ENCODE assay signal across 16 cellular contexts in the genomic region with DNA sequence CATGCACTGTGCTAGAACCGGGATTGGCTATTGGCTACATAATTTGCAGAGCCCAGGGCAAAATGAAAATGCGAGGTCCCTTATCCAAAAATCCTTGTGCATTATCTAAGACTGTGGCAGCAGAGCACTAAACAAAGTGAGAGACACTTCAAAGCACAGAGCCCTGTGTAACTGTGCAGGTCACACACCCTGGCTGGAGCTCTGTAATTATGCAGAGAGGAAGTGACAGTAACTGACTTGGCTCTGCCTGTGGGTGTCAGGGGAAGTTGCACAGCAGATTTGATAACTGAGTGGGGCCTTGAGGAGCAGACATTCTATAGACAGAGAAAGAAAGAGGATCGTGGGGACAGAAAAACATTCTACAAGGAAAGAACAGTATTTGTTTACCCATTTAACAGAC.
DNase-seq lines count a peak whose midpoint lies in the region; ATAC-seq, FAIRE-seq and TF ChIP-seq lines count a peak whose summit lies in the region.
"Had no signal": no experiment of that assay in that cellular context is flagged by ENCODE, and none has a peak within 500 bp of the region (broad histone marks: within the 10 kb centered on the region; RNA-seq: fewer than 3 reads in every experiment).

No MANE protein-coding gene starts in this region.

- DNase-seq in GF-D8 (lab: John Stamatoyannopoulos, UW) (peak; percentile 38), SKM-1 (lab: John Stamatoyannopoulos, UW; ENCODE audit: unreplicated experiment) (peak; percentile 17), frontal cortex (ENCODE audit: low spot score in 2 of 2) (no peak), kidney (no peak)
- DNase-seq in activated naive CD4-positive, alpha-beta T cell treated with anti-CD3 and anti-CD28 coated beads, Interleukin-2, amount 10 ng/mL, durations not matched to agents 7 days and 5 days, result peak; percentile 47
- DNase-seq: activated gamma-delta T cell treated with Interleukin-2 at 50 U/mL for 16 hours, dermis blood vessel endothelial cell, DMS53, NCI-H1417, NCI-H2171 treated with DMSO at 0.1 percent for 48 hours, thyroid gland had no signal

- no peaks in the 10 kb centered on the region; a peak in 1 of 22 replicates for H3K9me3 ChIP-seq in BLaER1 treated with 17β-estradiol and CSF1 and Interleukin-3, amounts not matched to agents 10 nM and 100 nM (replicated peaks in 1 of 11)
- no peaks in the 10 kb centered on the region for H3K9me3 ChIP-seq in kidney (ENCODE audit: control insufficient read depth in 1 of 2, low read length in 2 of 2)
- H3K9me3 ChIP-seq: gastroesophageal sphincter, thyroid gland had no signal

- peaks cover 2% of the 10 kb centered on the region for H3K9me3 Mint-ChIP-seq in activated naive CD4-positive, alpha-beta T cell treated with anti-CD3 and anti-CD28 coated beads, Interleukin-2, amount 10 ng/mL, durations not matched to agents 7 days and 5 days

- H3K36me3 Mint-ChIP-seq in activated naive CD4-positive, alpha-beta T cell treated with anti-CD3 and anti-CD28 coated beads, Interleukin-2, amount 10 ng/mL, durations not matched to agents 7 days and 5 days, result peaks cover 2% of the 10 kb centered on the region

- no peak for TF ChIP-seq CTCF in kidney (IDR thresholded peaks at IDR 0.05; ENCODE audit: borderline replicate concordance, extremely low read depth, insufficient read depth)

- peak overlapping the region in 10 of 11 experiments; percentile 1 to 49 (median 28); a peak in 16 of 22 replicates for H3K4me2 ChIP-seq in BLaER1 treated with 17β-estradiol and CSF1 and Interleukin-3, amounts not matched to agents 10 nM and 100 nM

- peaks cover 5 to 17% (median 9%) of the 10 kb centered on the region in 10 experiments; a peak in 16 of 20 replicates for H3K4me1 ChIP-seq in BLaER1 treated with 17β-estradiol and CSF1 and Interleukin-3, amounts not matched to agents 10 nM and 100 nM
- no peaks in the 10 kb centered on the region for H3K4me1 ChIP-seq in kidney (ENCODE audit: control insufficient read depth in 1 of 2, insufficient read depth in 1 of 2, low read depth in 1 of 2, low read length in 2 of 2)
- H3K4me1 ChIP-seq: gastroesophageal sphincter, thyroid gland had no signal

- peak overlapping the region; percentile 90 for H3K27ac Mint-ChIP-seq in activated naive CD4-positive, alpha-beta T cell treated with anti-CD3 and anti-CD28 coated beads, Interleukin-2, amount 10 ng/mL, durations not matched to agents 7 days and 5 days

- intact Hi-C loops in kidney (cut with DNase I), result no loop called here

- H3K27me3 Mint-ChIP-seq in activated naive CD4-positive, alpha-beta T cell treated with anti-CD3 and anti-CD28 coated beads, Interleukin-2, amount 10 ng/mL, durations not matched to agents 7 days and 5 days, result no peaks in the 10 kb centered on the region

- no peaks in the 10 kb centered on the region for H4K20me1 ChIP-seq in BLaER1 treated with 17β-estradiol and CSF1 and Interleukin-3, amounts not matched to agents 10 nM and 100 nM

- peak overlapping the region; percentile 4 for H3K4me3 Mint-ChIP-seq in activated naive CD4-positive, alpha-beta T cell treated with anti-CD3 and anti-CD28 coated beads, Interleukin-2, amount 10 ng/mL, durations not matched to agents 7 days and 5 days

- H3K27me3 ChIP-seq in BLaER1 treated with 17β-estradiol and CSF1 and Interleukin-3, amounts not matched to agents 10 nM and 100 nM, result peaks cover 7 to 88% (median 58%) of the 10 kb centered on the region in 11 experiments
- H3K27me3 ChIP-seq: gastroesophageal sphincter, thyroid gland had no signal

- no peak overlapping the region for H3K4me3 ChIP-seq in BLaER1 treated with 17β-estradiol and CSF1 and Interleukin-3, amounts not matched to agents 10 nM and 100 nM
- no peak overlapping the region for H3K4me3 ChIP-seq in kidney (ENCODE audit: low read length in 2 of 2)
- H3K4me3 ChIP-seq: gastroesophageal sphincter, thyroid gland had no signal

- CTCF ChIA-PET in activated naive CD4-positive, alpha-beta T cell treated with anti-CD3 and anti-CD28 coated beads, Interleukin-2, amount 10 ng/mL, durations not matched to agents 7 days and 5 days (lab: Charles Lee), result no interaction called here

- no peaks in the 10 kb centered on the region for H3K36me3 ChIP-seq in BLaER1 treated with 17β-estradiol and CSF1 and Interleukin-3, amounts not matched to agents 10 nM and 100 nM
- no peaks in the 10 kb centered on the region for H3K36me3 ChIP-seq in kidney (ENCODE audit: control insufficient read depth in 1 of 2, insufficient read depth in 2 of 2, low read length in 2 of 2)
- H3K36me3 ChIP-seq: gastroesophageal sphincter, thyroid gland had no signal

- H3K9ac ChIP-seq in BLaER1 treated with 17β-estradiol and CSF1 and Interleukin-3, amounts not matched to agents 10 nM and 100 nM, result no peak overlapping the region
- H3K9ac ChIP-seq in kidney (ENCODE audit: low read length in 2 of 2), result no peak overlapping the region

- peaks cover 41% of the 10 kb centered on the region for H3K4me1 Mint-ChIP-seq in activated naive CD4-positive, alpha-beta T cell treated with anti-CD3 and anti-CD28 coated beads, Interleukin-2, amount 10 ng/mL, durations not matched to agents 7 days and 5 days

- ATAC-seq in HG02678 (IDR thresholded peaks at IDR 0.05; ENCODE audit: unreplicated experiment) (no peak), HG03342 (IDR thresholded peaks at IDR 0.05; ENCODE audit: unreplicated experiment) (no peak)
- ATAC-seq: gastroesophageal sphincter had no signal

- H3K27ac ChIP-seq in BLaER1 treated with 17β-estradiol and CSF1 and Interleukin-3, amounts not matched to agents 10 nM and 100 nM, result peak overlapping the region in 4 of 11 experiments; percentile 1 to 22 (median 4); a peak in 4 of 22 replicates
- H3K27ac ChIP-seq in kidney (ENCODE audit: low read depth in 2 of 2, low read length in 2 of 2), result no peak overlapping the region
- H3K27ac ChIP-seq: gastroesophageal sphincter, thyroid gland had no signal

- no peak for FAIRE-seq in frontal cortex (lab: Jason Lieb, UNC)
- FAIRE-seq in kidney (lab: Jason Lieb, UNC), result no peak
- FAIRE-seq: GM18507 had no signal

Comparison
In these comparisons a context has a peak if more than half of its experiments do, and no peak if none do; other contexts are left out.
1. DNase-seq: peak in GF-D8 (single experiment), SKM-1 (single experiment) and activated naive CD4-positive, alpha-beta T cell treated with anti-CD3 and anti-CD28 coated beads, Interleukin-2, amount 10 ng/mL, durations not matched to agents 7 days and 5 days (single experiment); none in frontal cortex (0 of 2) and kidney (single experiment).